ENCODE assay signal across 25 cellular contexts in the genomic region with DNA sequence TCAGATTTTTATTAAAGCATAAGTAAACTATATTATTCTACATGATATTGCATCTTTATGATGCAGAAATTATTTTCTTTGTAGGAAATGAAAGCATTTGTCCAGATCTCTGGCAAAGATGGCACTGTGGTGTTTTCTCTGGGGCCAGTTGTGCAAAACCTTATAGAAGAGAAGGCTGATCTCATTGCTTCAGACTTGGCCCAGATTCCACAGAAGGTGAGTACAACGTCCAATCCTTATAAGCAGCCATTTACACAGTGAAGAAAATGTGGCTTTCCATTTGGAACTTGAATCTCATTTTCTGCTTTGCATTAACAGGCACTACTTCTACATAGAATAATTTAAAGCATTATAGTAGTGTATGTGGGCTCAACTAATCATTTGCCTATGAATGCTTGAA. TPM values are rescaled to one million over a fixed set of nuclear protein-coding genes. Genes with fewer than 3 reads are reported as not detected.
"Had no signal": no experiment of that assay in that cellular context is flagged by ENCODE, and none has a peak within 500 bp of the region (broad histone marks: within the 10 kb centered on the region; RNA-seq: fewer than 3 reads in every experiment).

No MANE protein-coding gene starts in this region.

- ATAC-seq: effector memory CD8-positive, alpha-beta T cell; esophagus mucosa; gastrocnemius medialis; heart left ventricle; left cardiac atrium; lower lobe of right lung; mucosa of descending colon had no signal

- H3K27me3 ChIP-seq: esophagus squamous epithelium, gastrocnemius medialis, heart left ventricle had no signal

- FAIRE-seq: endometrium, islet of Langerhans, keratinocyte had no signal

- H3K36me3 ChIP-seq: esophagus squamous epithelium, gastrocnemius medialis, heart left ventricle, left ventricle myocardium inferior, lower lobe of right lung had no signal

- H3K4me3 ChIP-seq: esophagus squamous epithelium, gastrocnemius medialis, heart left ventricle, left ventricle myocardium inferior, lower lobe of right lung, mucosa of descending colon had no signal

- H3K4me1 ChIP-seq: esophagus squamous epithelium, gastrocnemius medialis, heart left ventricle, left ventricle myocardium inferior, lower lobe of right lung had no signal

- H3K27ac ChIP-seq: epithelial cell of prostate, esophagus squamous epithelium, gastrocnemius medialis, heart left ventricle, left ventricle myocardium inferior, lower lobe of right lung had no signal

- DNase-seq: cortex of kidney; effector CD8-positive, alpha-beta T cell; effector memory CD8-positive, alpha-beta T cell; endodermal cell; erythroblast; esophagus squamous epithelium; foreskin fibroblast; foreskin melanocyte; gastrocnemius medialis; heart left ventricle; hippocampal formation; left cardiac atrium; left ventricle myocardium inferior; lower lobe of right lung; mucosa of descending colon had no signal

- H3K9me3 ChIP-seq: esophagus squamous epithelium, gastrocnemius medialis, lower lobe of right lung, mucosa of descending colon had no signal

RNA-seq across cellular contexts. Expression of gene UGT2B7, which starts 6.9 kb away (rescaled TPM):
- total RNA-seq: cerebellum, dermis microvascular lymphatic vessel endothelial cell, endodermal cell, esophagus mucosa, esophagus squamous epithelium, heart left ventricle, left cardiac atrium, left ventricle myocardium inferior, lower lobe of right lung, lung microvascular endothelial cell, mesenteric fat pad, mesothelial cell of epicardium had no signal
- polyA plus RNA-seq: heart left ventricle had no signal
